Comparison of ENCODE assay signal across 27 cellular contexts in the genomic region with DNA sequence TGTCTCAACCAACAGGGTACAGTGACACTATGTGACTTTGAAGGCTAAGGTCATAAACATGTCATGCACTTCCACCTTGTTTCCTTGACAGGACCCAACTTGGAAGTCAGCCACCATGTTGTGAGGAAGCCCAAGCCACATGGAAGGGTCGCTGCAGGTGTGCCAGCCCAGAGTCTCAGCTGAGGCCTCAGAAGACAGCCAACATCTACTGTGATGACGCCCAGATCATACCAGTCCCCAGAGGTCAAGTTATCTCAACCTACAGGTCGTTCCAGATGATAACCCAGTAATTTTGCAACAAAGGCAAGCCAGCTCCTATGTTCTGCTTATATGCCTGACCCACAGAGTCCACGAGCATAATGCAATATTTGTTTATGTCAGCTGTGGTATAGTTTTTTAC.
DNase-seq lines count a peak whose midpoint lies in the region; TF ChIP-seq lines count a peak whose summit lies in the region.
"Had no signal": no experiment of that assay in that cellular context is flagged by ENCODE, and none has a peak within 500 bp of the region (broad histone marks: within the 10 kb centered on the region; RNA-seq: fewer than 3 reads in every experiment).

No MANE protein-coding gene starts in this region.

- no peaks in the 10 kb centered on the region for H3K27me3 ChIP-seq in esophagus muscularis mucosa
- H3K27me3 ChIP-seq: BE2C; BLaER1; BLaER1 treated with 17β-estradiol and CSF1 and Interleukin-3, amounts not matched to agents 10 nM and 100 nM had no signal

- no peak for TF ChIP-seq CTCF in esophagus muscularis mucosa (IDR thresholded peaks at IDR 0.05)

- no peaks in the 10 kb centered on the region for H3K9me3 ChIP-seq in esophagus muscularis mucosa
- H3K9me3 ChIP-seq: A549, BE2C, BLaER1, Caco-2 had no signal

- DNase-seq in esophagus muscularis mucosa (ENCODE audit: extremely low spot score) = peak; percentile 53
- no peak for DNase-seq in NK-92 treated with Interleukin-12 subunit alpha and Interleukin-12 subunit beta, amount 100 ng/mL, for 24 hours (lab: John Stamatoyannopoulos, UW)
- DNase-seq: 8988T; ACHN; AML-193; BE2C; C1 segment of cervical spinal cord; Caco-2; Calu3; CD4-positive, alpha-beta memory T cell; CD4-positive, alpha-beta T cell; CD4-positive, CD25-positive, alpha-beta regulatory T cell; CD8-positive, alpha-beta memory T cell; CD8-positive, alpha-beta T cell; COR-L47; DMS 273 treated with DMSO at 0.1 percent for 48 hours; DMS153; DMS53; DMS79; DMS79 treated with DMSO at 0.1 percent for 48 hours; DND-41; EL had no signal

- intact Hi-C loops in esophagus muscularis mucosa (cut with DNase I) = no loop called here

- no peak for TF ChIP-seq EP300 in esophagus muscularis mucosa (IDR thresholded peaks at IDR 0.05)

- no peak overlapping the region for H3K27ac ChIP-seq in esophagus muscularis mucosa (replicated peaks in 1 of 4)
- H3K27ac ChIP-seq: 22Rv1; A549; BLaER1; BLaER1 treated with 17β-estradiol and CSF1 and Interleukin-3, amounts not matched to agents 10 nM and 100 nM; C4-2B had no signal

- no peak overlapping the region for H3K4me3 ChIP-seq in esophagus muscularis mucosa
- H3K4me3 ChIP-seq: A549; BLaER1; BLaER1 treated with 17β-estradiol and CSF1 and Interleukin-3, amounts not matched to agents 10 nM and 100 nM had no signal

- 85% methylated on average over 4 of the region's 4 CpGs for WGBS in esophagus muscularis mucosa

- H3K36me3 ChIP-seq in esophagus muscularis mucosa = no peaks in the 10 kb centered on the region
- H3K36me3 ChIP-seq: BE2C; BLaER1; BLaER1 treated with 17β-estradiol and CSF1 and Interleukin-3, amounts not matched to agents 10 nM and 100 nM had no signal

- H3K4me1 ChIP-seq in esophagus muscularis mucosa = no peaks in the 10 kb centered on the region
- H3K4me1 ChIP-seq: A549; BE2C; BLaER1; BLaER1 treated with 17β-estradiol and CSF1 and Interleukin-3, amounts not matched to agents 10 nM and 100 nM; Caco-2 had no signal

- TF ChIP-seq POLR2A in esophagus muscularis mucosa (IDR thresholded peaks at IDR 0.05; ENCODE audit: low read depth) = no peak
